15 cellular contexts compared by ENCODE assay signal in the genomic region with DNA sequence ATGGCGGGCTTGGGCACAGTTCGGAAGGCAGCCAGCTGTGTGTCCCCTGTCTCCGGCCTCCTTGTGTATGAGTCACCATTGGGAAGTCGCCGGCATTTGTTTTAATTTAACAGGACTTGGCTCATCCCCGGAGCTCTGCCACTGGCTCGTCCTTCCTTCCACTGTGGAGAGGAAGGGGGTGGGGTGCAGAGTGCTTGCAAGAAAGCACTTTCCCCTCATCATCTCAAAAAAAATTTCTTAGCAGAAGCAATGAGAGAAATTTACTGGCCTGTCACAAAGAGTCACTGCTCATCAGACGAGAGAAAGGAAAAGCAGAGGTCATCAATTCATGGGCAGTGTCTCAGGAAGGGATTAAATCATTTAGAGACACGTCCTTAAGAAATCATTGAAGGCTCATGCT.
A peak's percentile ranks its signal among the peaks of the same experiment; 100 is the strongest.
DNase-seq lines count a peak whose midpoint lies in the region; ATAC-seq, FAIRE-seq and TF ChIP-seq lines count a peak whose summit lies in the region.
"Had no signal": no experiment of that assay in that cellular context is flagged by ENCODE, and none has a peak within 500 bp of the region (broad histone marks: within the 10 kb centered on the region; RNA-seq: fewer than 3 reads in every experiment).

No MANE protein-coding gene starts in this region.

- POLR2A ChIA-PET in HepG2 (lab: Yijun Ruan, JAX) (no interaction called here), K562 (lab: Yijun Ruan, JAX) (no interaction called here)

- H3K9ac ChIP-seq in HepG2 (ENCODE audit: insufficient read depth, low read depth, low read length) = no peak overlapping the region
- H3K9ac ChIP-seq in K562 (ENCODE audit: insufficient read depth in 1 of 2, low read depth in 2 of 2, low read length in 2 of 2) = no peak overlapping the region

- TF ChIP-seq RAD21 in HepG2 (CRISPR knock-in tag; IDR thresholded peaks at IDR 0.05) = no peak
- TF ChIP-seq RAD21 in K562 (CRISPR knock-in tag; conservative IDR thresholded peaks at IDR 0.05 in 1 of 2, IDR thresholded peaks at IDR 0.05 in 1 of 2) = no peak

- H3K27ac Mint-ChIP-seq in stimulated activated naive B cell treated with anti-CD40 and anti-IgM and Interleukin-4, amounts not matched to agents 10 μg/mL and 1 μg/mL and 100 μg/mL, for 72 hours = no peak overlapping the region
- H3K27ac Mint-ChIP-seq: activated CD4-positive, alpha-beta T cell treated with anti-CD3 and anti-CD28 coated beads for 36 hours; GM23338 had no signal

- FAIRE-seq in HepG2 (lab: Jason Lieb, UNC) (no peak), K562 (lab: Jason Lieb, UNC) (peak; percentile 32)

- no TSS peak for BruUV-seq in HepG2 (replicated peaks; lab: Mats Ljungman, UMichigan)
- no TSS peak for BruUV-seq in K562 (replicated peaks; lab: Mats Ljungman, UMichigan)

- H4K20me1 ChIP-seq in HepG2 (ENCODE audit: insufficient read depth, low read length) (0 out of 2 replicates have a peak, but pooled peaks cover 3% of the 10 kb centered on the region), K562 (replicated peaks; ENCODE audit: control insufficient read depth, insufficient read depth, low read length) (no peaks in the 10 kb centered on the region; the same call in 1 of the 2 replicates), hepatocyte (ENCODE audit: insufficient read depth, poor library complexity, severe bottlenecking) (no peaks in the 10 kb centered on the region)

- H3K27me3 Mint-ChIP-seq in stimulated activated naive B cell treated with anti-CD40 and anti-IgM and Interleukin-4, amounts not matched to agents 10 μg/mL and 1 μg/mL and 100 μg/mL, for 72 hours = peaks cover 0 to 4% of the 10 kb centered on the region in 2 donors
- H3K27me3 Mint-ChIP-seq: activated CD4-positive, alpha-beta T cell treated with anti-CD3 and anti-CD28 coated beads for 36 hours had no signal

- H3K4me3 ChIP-seq in right lobe of liver (no peak overlapping the region), HepG2 (replicated peaks in 1 of 3; ENCODE audit: insufficient read depth in 1 of 3, low read depth in 2 of 3, low read length in 3 of 3) (no peak overlapping the region), K562 (no peak overlapping the region), hepatocyte (no peak overlapping the region), stomach (no peak overlapping the region)
- H3K4me3 ChIP-seq: GM23338, lower lobe of right lung, tibial nerve had no signal

- in situ Hi-C loops in HepG2 (cut with HindIII; ENCODE audit: extremely low pct_ligation_motif_present, low pct_unique_long_range_greater_than_20kb) (no loop called here), K562 (cut with MboI) (no loop called here)

- TF ChIP-seq POLR2A in right lobe of liver (IDR thresholded peaks at IDR 0.05) = no peak
- no peak for TF ChIP-seq POLR2A in HepG2 (IDR thresholded peaks at IDR 0.05; ENCODE audit: insufficient read depth in 1 of 2, low read depth in 2 of 2, low read length in 2 of 2)
- no peak for TF ChIP-seq POLR2A in K562 (conservative IDR thresholded peaks at IDR 0.05)
- TF ChIP-seq POLR2A in stomach (IDR thresholded peaks at IDR 0.05) = no peak

- no peak overlapping the region for H3K4me3 Mint-ChIP-seq in stimulated activated naive B cell treated with anti-CD40 and anti-IgM and Interleukin-4, amounts not matched to agents 10 μg/mL and 1 μg/mL and 100 μg/mL, for 72 hours
- H3K4me3 Mint-ChIP-seq: activated CD4-positive, alpha-beta T cell treated with anti-CD3 and anti-CD28 coated beads for 36 hours; GM23338 had no signal

- CTCF ChIA-PET in HepG2 (lab: Yijun Ruan, JAX; ENCODE audit: low intra/inter-chr PET ratio, low total read pairs) (no interaction called here), K562 (lab: Yijun Ruan, JAX; ENCODE audit: low intra/inter-chr PET ratio) (no interaction called here)

- peaks cover 4% of the 10 kb centered on the region in 2 donors for H3K9me3 Mint-ChIP-seq in stimulated activated naive B cell treated with anti-CD40 and anti-IgM and Interleukin-4, amounts not matched to agents 10 μg/mL and 1 μg/mL and 100 μg/mL, for 72 hours
- H3K9me3 Mint-ChIP-seq: GM23338 had no signal

- TF ChIP-seq EP300 in HepG2 (IDR thresholded peaks at IDR 0.05; ENCODE audit: low read depth in 2 of 2, low read length in 2 of 2) (no peak), HepG2 (CRISPR knock-in tag; IDR thresholded peaks at IDR 0.05; ENCODE audit: borderline replicate concordance) (no peak), K562 (IDR thresholded peaks at IDR 0.05; ENCODE audit: low read length) (no peak), stomach (IDR thresholded peaks at IDR 0.05) (no peak)

- H3K36me3 ChIP-seq in right lobe of liver (no peaks in the 10 kb centered on the region), HepG2 (replicated peaks in 1 of 2; ENCODE audit: control insufficient read depth in 1 of 2, insufficient read depth in 2 of 2, low read length in 2 of 2) (no peaks in the 10 kb centered on the region), K562 (ENCODE audit: control insufficient read depth, insufficient read depth, low read length) (no peaks in the 10 kb centered on the region), hepatocyte (replicated peaks; ENCODE audit: insufficient read depth, low read depth) (no peaks in the 10 kb centered on the region), stomach (no peaks in the 10 kb centered on the region)
- H3K36me3 ChIP-seq: lower lobe of right lung, tibial nerve had no signal

- no peaks in the 10 kb centered on the region for H3K4me1 ChIP-seq in right lobe of liver
- no peaks in the 10 kb centered on the region for H3K4me1 ChIP-seq in HepG2 (ENCODE audit: insufficient read depth, low read length)
- H3K4me1 ChIP-seq in K562 (replicated peaks in 1 of 2; ENCODE audit: control insufficient read depth in 2 of 2, insufficient read depth in 2 of 2, low read length in 2 of 2) = peaks cover 0 to 18% of the 10 kb centered on the region in 2 experiments; a peak in 2 of 5 replicates
- H3K4me1 ChIP-seq in hepatocyte (ENCODE audit: insufficient read depth) = no peaks in the 10 kb centered on the region
- H3K4me1 ChIP-seq in stomach = peaks cover 0 to 7% (median 0%) of the 10 kb centered on the region in 4 donors

- no peaks in the 10 kb centered on the region for H3K27me3 ChIP-seq in right lobe of liver
- peaks cover 9 to 26% of the 10 kb centered on the region in 2 experiments; a peak in 3 of 5 replicates for H3K27me3 ChIP-seq in HepG2 (ENCODE audit: control insufficient read depth in 1 of 2, insufficient read depth in 2 of 2, low read length in 2 of 2)
- peaks cover 9 to 61% of the 10 kb centered on the region in 2 experiments; a peak in 4 of 5 replicates for H3K27me3 ChIP-seq in K562 (ENCODE audit: control insufficient read depth in 2 of 2, insufficient read depth in 2 of 2, low read length in 2 of 2)
- H3K27me3 ChIP-seq in hepatocyte = no peaks in the 10 kb centered on the region
- peaks cover 0 to 43% (median 0%) of the 10 kb centered on the region in 3 donors for H3K27me3 ChIP-seq in stomach
- H3K27me3 ChIP-seq: tibial nerve had no signal

- H2AFZ ChIP-seq in HepG2 (ENCODE audit: low read length) = no peak overlapping the region
- no peak overlapping the region for H2AFZ ChIP-seq in K562 (ENCODE audit: low read depth, low read length)
- no peak overlapping the region for H2AFZ ChIP-seq in hepatocyte
- H2AFZ ChIP-seq: GM23338 had no signal

- H3K4me2 ChIP-seq in HepG2 (ENCODE audit: low read depth, low read length) (no peak overlapping the region), K562 (ENCODE audit: insufficient read depth, low read length) (no peak overlapping the region), hepatocyte (peak overlapping the region; percentile 60)
- H3K4me2 ChIP-seq: GM23338 had no signal

- H3K79me2 ChIP-seq in HepG2 (ENCODE audit: insufficient read depth, low read length) (no peaks in the 10 kb centered on the region), K562 (ENCODE audit: control insufficient read depth, insufficient read depth, low read length) (no peaks in the 10 kb centered on the region), hepatocyte (no peaks in the 10 kb centered on the region)

- no peak for TF ChIP-seq CTCF in right lobe of liver (IDR thresholded peaks at IDR 0.05)
- no peak for TF ChIP-seq CTCF in HepG2 (CRISPR knock-in tag; IDR thresholded peaks at IDR 0.05)
- TF ChIP-seq CTCF in K562 (IDR thresholded peaks at IDR 0.05 in 2 of 3, conservative IDR thresholded peaks at IDR 0.05 in 1 of 3; ENCODE audit: insufficient read depth in 2 of 3, low read depth in 1 of 3, low read length in 3 of 3) = no peak
- TF ChIP-seq CTCF in hepatocyte (IDR thresholded peaks at IDR 0.05; ENCODE audit: poor library complexity) = no peak
- TF ChIP-seq CTCF in stomach (IDR thresholded peaks at IDR 0.05) = no peak

- ATAC-seq in right lobe of liver (peak in 3 of 4 donors; percentile 28 to 35 (median 34)), HepG2 (no peak), K562 (no peak), HG02798 (IDR thresholded peaks at IDR 0.05; ENCODE audit: poor library complexity, unreplicated experiment) (no peak)
- no peak for ATAC-seq in stimulated activated naive B cell treated with anti-CD40 and anti-IgM and Interleukin-4, amounts not matched to agents 10 μg/mL and 1 μg/mL and 100 μg/mL, for 72 hours (replicated peaks)
- ATAC-seq: activated CD4-positive, alpha-beta T cell treated with anti-CD3 and anti-CD28 coated beads for 36 hours; GM23338 had no signal

- 20% methylated on average over 6 of the region's 9 CpGs for WGBS in right lobe of liver (ENCODE audit: insufficient coverage, low coverage, low lambda C conversion rate, missing lambda C conversion rate)
- 5% methylated on average over 8 of the region's 9 CpGs for WGBS in HepG2 (ENCODE audit: low lambda C conversion rate)
- 2% methylated on average over 9 of the region's 9 CpGs for WGBS in K562 (ENCODE audit: insufficient coverage, low coverage, missing lambda C conversion rate)
- 37% methylated on average over 9 of the region's 9 CpGs for WGBS in hepatocyte (ENCODE audit: low lambda C conversion rate, missing lambda C conversion rate)
- 42 to 48% (median 47%) methylated on average over 9 of the region's 9 CpGs for WGBS in stomach, 5 donors

- H3K27ac ChIP-seq in right lobe of liver (no peak overlapping the region), HepG2 (ENCODE audit: extremely low read length, insufficient read depth, low read length) (no peak overlapping the region), K562 (ENCODE audit: extremely low read depth, low read depth, low read length) (no peak overlapping the region), hepatocyte (peak overlapping the region; percentile 43), stomach (no peak overlapping the region)
- H3K27ac ChIP-seq: lower lobe of right lung, tibial nerve had no signal

- H3K4me1 Mint-ChIP-seq in stimulated activated naive B cell treated with anti-CD40 and anti-IgM and Interleukin-4, amounts not matched to agents 10 μg/mL and 1 μg/mL and 100 μg/mL, for 72 hours = no peaks in the 10 kb centered on the region
- H3K4me1 Mint-ChIP-seq: activated CD4-positive, alpha-beta T cell treated with anti-CD3 and anti-CD28 coated beads for 36 hours had no signal

- H3K9me3 ChIP-seq in right lobe of liver (no peaks in the 10 kb centered on the region), HepG2 (ENCODE audit: low read length) (no peaks in the 10 kb centered on the region), K562 (replicated peaks; ENCODE audit: control insufficient read depth, insufficient read depth, low read depth, low read length) (no peaks in the 10 kb centered on the region; the same call in 1 of the 2 replicates), hepatocyte (ENCODE audit: low read depth) (no peaks in the 10 kb centered on the region), stomach (no peaks in the 10 kb centered on the region)
- H3K9me3 ChIP-seq: lower lobe of right lung, tibial nerve had no signal

- H3K9me2 ChIP-seq in hepatocyte (replicated peaks; ENCODE audit: insufficient read depth) = no peaks in the 10 kb centered on the region

- no peaks in the 10 kb centered on the region for H3K36me3 Mint-ChIP-seq in stimulated activated naive B cell treated with anti-CD40 and anti-IgM and Interleukin-4, amounts not matched to agents 10 μg/mL and 1 μg/mL and 100 μg/mL, for 72 hours

- intact Hi-C loops in right lobe of liver (cut with DNase I) = loop anchor here in 1 of 2 donors (10.0 kb wide), 1 partner anchor 229 kb away; no protein-coding TSS in a partner anchor
- intact Hi-C loops in HepG2 (cut with micrococcal nuclease; ENCODE audit: unreplicated experiment) = no loop called here
- intact Hi-C loops in K562 (cut with micrococcal nuclease) = no loop called here
- intact Hi-C loops in stomach (cut with DNase I; ENCODE audit: low total_unique reads) = no loop called here

- H3K9me1 ChIP-seq in K562 (ENCODE audit: control insufficient read depth, insufficient read depth, low read length) = peaks cover 6% of the 10 kb centered on the region

- DNase-seq in right lobe of liver = no peak
- DNase-seq in HepG2 (ENCODE audit: low spot score) = no peak
- DNase-seq in K562 (ENCODE audit: extremely low read depth in 1 of 4, low spot score in 3 of 4) = no peak
- DNase-seq in hepatocyte (ENCODE audit: low spot score) = peak; percentile 53
- DNase-seq in activated gamma-delta T cell treated with Interleukin-2 at 50 U/mL for 16 hours = no peak
- no peak for DNase-seq in stomach
- DNase-seq in stimulated activated naive B cell treated with anti-CD40 and anti-IgM and Interleukin-4, amounts not matched to agents 10 μg/mL and 1 μg/mL and 100 μg/mL, for 72 hours = no peak
- DNase-seq: activated CD4-positive, alpha-beta T cell treated with anti-CD3 and anti-CD28 coated beads for 36 hours; DMS79; glutamatergic neuron; lower lobe of right lung; SW 1271 had no signal

Comparison
In these comparisons a context has a peak if more than half of its experiments do, and no peak if none do; other contexts are left out.
1. ATAC-seq: peak in right lobe of liver (3 of 4); none in HepG2 (single experiment), K562 (single experiment), stimulated activated naive B cell treated with anti-CD40 and anti-IgM and Interleukin-4, amounts not matched to agents 10 μg/mL and 1 μg/mL and 100 μg/mL, for 72 hours (0 of 2) and HG02798 (single experiment).